Comparison of ENCODE assay signal across 1 cellular context in genomic region chr7:7653568-7654187, GRCh38.
TF ChIP-seq lines count a peak whose summit lies in the region.

No MANE protein-coding gene starts in this region.

TF ChIP-seq in K562, 482 proteins besides CTCF, POLR2A, EP300 and RAD21 (continued from another document):
- TF ChIP-seq YY1 (IDR thresholded peaks at IDR 0.05; ENCODE audit: borderline replicate concordance in 1 of 3, control insufficient read depth in 1 of 3, extremely low read depth in 1 of 3, insufficient read depth in 3 of 3, insufficient read length in 1 of 3, insufficient replicate concordance in 2 of 3, low read depth in 1 of 3, low read length in 2 of 3) (peak in 1 of 3 experiments; percentile 82), CEBPB (tag; IDR thresholded peaks at IDR 0.05) (peak; percentile 79), CBX3 (IDR thresholded peaks at IDR 0.05; ENCODE audit: borderline replicate concordance in 1 of 2, low read length in 2 of 2) (0 out of 3 replicates have a peak, but pooled peaks of 1 of the 2 experiments have one; percentile 27)
